Comparison of ENCODE assay signal across 8 cellular contexts in the genomic region with DNA sequence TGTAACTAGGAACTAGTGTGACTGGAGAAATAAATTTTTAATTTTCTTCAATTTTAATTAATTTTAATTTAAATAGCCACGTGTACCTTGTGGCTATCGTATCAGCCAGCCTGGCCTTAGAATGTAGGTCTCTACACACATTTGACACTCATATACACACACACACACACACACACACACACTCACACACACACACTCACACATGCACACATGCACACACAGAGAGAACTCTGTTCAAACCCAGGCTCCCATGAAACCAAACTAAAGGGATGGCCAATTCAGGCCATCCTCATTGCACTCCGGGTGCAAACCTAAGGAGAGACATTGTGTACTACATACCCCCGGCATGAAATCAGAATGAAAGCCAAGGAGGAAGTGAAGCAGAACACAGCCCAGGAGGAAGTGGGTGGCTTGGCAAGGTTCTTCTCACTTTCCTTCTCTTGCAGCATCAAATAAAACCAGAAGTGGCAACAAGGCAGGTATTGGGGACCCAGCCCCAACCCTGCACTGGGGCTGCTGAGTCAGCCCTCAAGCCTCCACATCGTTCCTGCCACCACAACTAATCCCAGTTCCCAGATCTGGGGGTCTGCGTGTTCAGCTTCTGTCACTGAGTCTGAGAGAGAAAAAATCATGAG. TPM values are rescaled to one million over a fixed set of nuclear protein-coding genes. Genes with fewer than 3 reads are reported as not detected.
DNase-seq lines count a peak whose midpoint lies in the region; ATAC-seq, FAIRE-seq and TF ChIP-seq lines count a peak whose summit lies in the region.

No MANE protein-coding gene starts in this region.

- H3K23ac ChIP-seq in trophoblast cell (ENCODE audit: low read length) = no peak overlapping the region

- TF ChIP-seq POLR2A in GM12878 (IDR thresholded peaks at IDR 0.05; ENCODE audit: low read depth, low read length) = no peak

- H3K14ac ChIP-seq in trophoblast cell (ENCODE audit: low read length) = no peak overlapping the region

- no peak overlapping the region for H3K18ac ChIP-seq in trophoblast cell (ENCODE audit: low read length)

- 14% methylated on average over 6 of the region's 6 CpGs for WGBS in GM12878 (ENCODE audit: insufficient coverage, insufficient replicate concordance, low lambda C conversion rate, missing lambda C conversion rate)
- no CpG with 5 or more reads among the region's 6 CpGs for WGBS in trophoblast cell (ENCODE audit: extremely low coverage, insufficient coverage, insufficient read length)

- H3K9me3 Mint-ChIP-seq in stimulated activated naive B cell treated with anti-CD40 and anti-IgM and Interleukin-4, amounts not matched to agents 10 μg/mL and 1 μg/mL and 100 μg/mL, for 72 hours = no peaks in the 10 kb centered on the region

- peak overlapping the region; percentile 41 to 71 for H3K4me3 Mint-ChIP-seq in stimulated activated naive B cell treated with anti-CD40 and anti-IgM and Interleukin-4, amounts not matched to agents 10 μg/mL and 1 μg/mL and 100 μg/mL, for 72 hours

- H2AFZ ChIP-seq in GM12878 (ENCODE audit: control insufficient read depth, low read depth, low read length) = no peak overlapping the region
- H2AFZ ChIP-seq in trophoblast cell (ENCODE audit: insufficient read depth, low read length, poor library complexity) = no peak overlapping the region

- RAD21 ChIA-PET in GM12878 (lab: Charles Lee; ENCODE audit: unreplicated experiment) = no interaction called here

- no peaks in the 10 kb centered on the region for H3K36me3 ChIP-seq in GM12878 (ENCODE audit: control insufficient read depth in 2 of 2, insufficient read depth in 2 of 2, low read length in 1 of 2)
- no peaks in the 10 kb centered on the region for H3K36me3 ChIP-seq in trophoblast cell (ENCODE audit: control insufficient read depth in 1 of 2, insufficient read depth in 2 of 2, low read length in 2 of 2)

- peaks cover 0 to 3% of the 10 kb centered on the region in 2 donors for H3K27me3 Mint-ChIP-seq in stimulated activated naive B cell treated with anti-CD40 and anti-IgM and Interleukin-4, amounts not matched to agents 10 μg/mL and 1 μg/mL and 100 μg/mL, for 72 hours

- peak; percentile 20 for DNase-seq in GM18507 (ENCODE audit: extremely low spot score, insufficient read length, low read depth)
- peak; percentile 84 for DNase-seq in MV-4-11 (lab: John Stamatoyannopoulos, UW)
- DNase-seq in GM12878 (ENCODE audit: low read depth, low spot score) = peak; percentile 36
- peak; percentile 56 for DNase-seq in stimulated activated naive B cell treated with anti-CD40 and anti-IgM and Interleukin-4, amounts not matched to agents 10 μg/mL and 1 μg/mL and 100 μg/mL, for 72 hours
- no peak for DNase-seq in HTR-8/SVneo (ENCODE audit: insufficient read length, low spot score)
- DNase-seq in trophoblast cell = no peak
- no peak for DNase-seq in NCI-H748 treated with DMSO at 0.1 percent for 48 hours (lab: John Stamatoyannopoulos, UW)

- H2BK5ac ChIP-seq in trophoblast cell (ENCODE audit: low read depth, low read length, poor library complexity) = no peak overlapping the region

- H3K4me1 Mint-ChIP-seq in stimulated activated naive B cell treated with anti-CD40 and anti-IgM and Interleukin-4, amounts not matched to agents 10 μg/mL and 1 μg/mL and 100 μg/mL, for 72 hours = peaks cover 14 to 23% of the 10 kb centered on the region in 2 donors

- H3K4me1 ChIP-seq in GM12878 (ENCODE audit: control insufficient read depth, insufficient read depth, low read length) (peaks cover 3% of the 10 kb centered on the region; the same call in 1 of the 2 replicates), trophoblast cell (ENCODE audit: control insufficient read depth in 1 of 2, insufficient read depth in 2 of 2, low read length in 2 of 2) (no peaks in the 10 kb centered on the region)

- intact Hi-C loops in GM12878 (cut with micrococcal nuclease; ENCODE audit: unreplicated experiment) = no loop called here

- FAIRE-seq in GM18507 (lab: Jason Lieb, UNC) (peak; percentile 93), GM12878 (lab: Jason Lieb, UNC) (peak; percentile 49), HTR-8/SVneo (lab: Jason Lieb, UNC) (no peak)

- H3K27me3 ChIP-seq in GM12878 (replicated peaks in 1 of 2; ENCODE audit: control insufficient read depth in 2 of 2, insufficient read depth in 2 of 2, low read length in 1 of 2) (no peaks in the 10 kb centered on the region; a peak in 1 of 4 replicates), trophoblast cell (ENCODE audit: insufficient read depth, low read length) (no peaks in the 10 kb centered on the region)

- no peak overlapping the region for H2AK5ac ChIP-seq in trophoblast cell (ENCODE audit: low read length)

- ATAC-seq in GM21786 (IDR thresholded peaks at IDR 0.05; ENCODE audit: unreplicated experiment) = peak; percentile 87
- ATAC-seq in GM12878 = peak; percentile 94
- ATAC-seq in stimulated activated naive B cell treated with anti-CD40 and anti-IgM and Interleukin-4, amounts not matched to agents 10 μg/mL and 1 μg/mL and 100 μg/mL, for 72 hours (replicated peaks) = peak; percentile 98

- no peaks in the 10 kb centered on the region for H3K36me3 Mint-ChIP-seq in stimulated activated naive B cell treated with anti-CD40 and anti-IgM and Interleukin-4, amounts not matched to agents 10 μg/mL and 1 μg/mL and 100 μg/mL, for 72 hours

- no peaks in the 10 kb centered on the region for H4K20me1 ChIP-seq in GM12878 (ENCODE audit: control insufficient read depth, insufficient read depth)

- no peaks in the 10 kb centered on the region for H3K79me1 ChIP-seq in trophoblast cell (ENCODE audit: low read length)

- SMC1A ChIA-PET in GM12878 (lab: Charles Lee; ENCODE audit: uncharacterized antibody, unreplicated experiment) = interaction anchor here (1.1 to 1.7 kb wide), 3 partner anchors 24 to 89 kb away, joined by 3 to 7 read pairs (median 4); no protein-coding TSS in a partner anchor

- no peak overlapping the region for H3K4me3 ChIP-seq in GM12878
- no peak overlapping the region for H3K4me3 ChIP-seq in trophoblast cell (ENCODE audit: low read depth, low read length)

- H3K9ac ChIP-seq in GM12878 (ENCODE audit: control insufficient read depth, insufficient read depth, low read length) (no peak overlapping the region), trophoblast cell (ENCODE audit: low read length) (no peak overlapping the region)

- no TSS peak for BruUV-seq in GM12878 (replicated peaks; lab: Mats Ljungman, UMichigan)

- H3K9me3 ChIP-seq in GM12878 (replicated peaks; ENCODE audit: control insufficient read depth, insufficient read depth, low read length) (no peaks in the 10 kb centered on the region), trophoblast cell (ENCODE audit: insufficient read depth, low read depth, low read length) (no peaks in the 10 kb centered on the region)

- no peak overlapping the region for H4K91ac ChIP-seq in trophoblast cell (ENCODE audit: low read depth, low read length)

- H3K4ac ChIP-seq in trophoblast cell (ENCODE audit: low read depth, low read length) = no peak overlapping the region

- TF ChIP-seq CTCF in GM12878 (IDR thresholded peaks at IDR 0.05 in 2 of 3, conservative IDR thresholded peaks at IDR 0.05 in 1 of 3; ENCODE audit: control insufficient read depth in 2 of 3, extremely low read depth in 1 of 3, insufficient read depth in 1 of 3, low read depth in 3 of 3, low read length in 3 of 3) = no peak

- H3K4me2 ChIP-seq in GM12878 (ENCODE audit: control insufficient read depth, insufficient read depth) = peak overlapping the region; percentile 29; the same call in 1 of the 2 replicates
- H3K4me2 ChIP-seq in trophoblast cell (ENCODE audit: low read length) = no peak overlapping the region

- CTCF ChIA-PET in GM12878 (lab: Yijun Ruan, JAX) = interaction anchor here (0.9 to 1.1 kb wide), 4 partner anchors 9 to 169 kb away, joined by 3 to 4 read pairs (median 3); no protein-coding TSS in a partner anchor

- in situ Hi-C loops in GM12878 (cut with MboI) = no loop called here

- no peak overlapping the region for H4K12ac ChIP-seq in trophoblast cell (ENCODE audit: low read depth, low read length)

- H3K79me2 ChIP-seq in GM12878 (ENCODE audit: control insufficient read depth, insufficient read depth, low read length) = no peaks in the 10 kb centered on the region
- H3K79me2 ChIP-seq in trophoblast cell (ENCODE audit: control insufficient read depth, insufficient read depth, low read length, poor library complexity) = no peaks in the 10 kb centered on the region

- no peak overlapping the region for H2BK12ac ChIP-seq in trophoblast cell (ENCODE audit: low read length)

- no peak for TF ChIP-seq RAD21 in GM12878 (IDR thresholded peaks at IDR 0.05; ENCODE audit: insufficient read depth, low read depth, low read length)

- H4K8ac ChIP-seq in trophoblast cell (ENCODE audit: low read depth, low read length) = no peak overlapping the region

- H2BK120ac ChIP-seq in trophoblast cell (ENCODE audit: insufficient read depth, low read length, poor library complexity) = no peak overlapping the region

- H3K27ac ChIP-seq in GM12878 (ENCODE audit: control insufficient read depth, insufficient read depth) (no peak overlapping the region), trophoblast cell (ENCODE audit: low read depth, low read length) (no peak overlapping the region)

- H3K27ac Mint-ChIP-seq in stimulated activated naive B cell treated with anti-CD40 and anti-IgM and Interleukin-4, amounts not matched to agents 10 μg/mL and 1 μg/mL and 100 μg/mL, for 72 hours = peak overlapping the region; percentile 89

- no peak for TF ChIP-seq EP300 in GM12878 (IDR thresholded peaks at IDR 0.05; ENCODE audit: borderline replicate concordance in 1 of 2, control insufficient read depth in 1 of 2, low read depth in 2 of 2, low read length in 2 of 2)

- POLR2A ChIA-PET in GM12878 (lab: Charles Lee) = no interaction called here

TF ChIP-seq in GM12878, 131 proteins besides CTCF, POLR2A, EP300 and RAD21 (continues in another document):
- no peak for TF ChIP-seq CBX5 (IDR thresholded peaks at IDR 0.05; ENCODE audit: low read depth)

RNA-seq across cellular contexts. Expression of gene CHPT1, which starts 26.2 kb away (rescaled TPM):
- 5.9 and 11.6 TPM in 2 replicates for total RNA-seq in GM12878 (2013; cell fraction: nucleolus; rRNA removed)
- total RNA-seq in GM12878 (2014; rRNA removed) (6.8 and 8.4 TPM in 2 replicates), GM12878 (2014; rRNA removed; fragmentation: Illumina TruSeq; extraction: Trizol) (3.6 and 4.1 TPM in 2 replicates), GM12878 (2021) (5.2 and 5.3 TPM in 2 replicates)
- polyA plus RNA-seq in GM12878 (2011; ENCODE audit: low read depth) = 4.5 TPM
- polyA plus RNA-seq in GM12878 (2011; rRNA removed) (4.3 and 4.9 TPM in 2 replicates), GM12878 (2014; fragmentation: Illumina TruSeq; extraction: Trizol) (2.7 and 3.4 TPM in 2 replicates), GM12878 (2014; fragmentation: Nextera tagmentation; extraction: Ambion mirVana) (1 to 10 TPM in 1 of 2 experiments, under 1 TPM in 1; 0.85 to 1.7 TPM), GM12878 (2014; rRNA removed) (4.3 and 4.5 TPM in 2 replicates), GM12878 (2016; fragmentation: Nextera tagmentation; extraction: Ambion mirVana) (10 to 100 TPM in 1 of 2 experiments, 1 to 10 TPM in 1; 1.5 to 10.2 TPM)
- 1.8 and 2.3 TPM in 2 replicates for polyA plus RNA-seq in GM12878 (2011; cell fraction: cytosol; rRNA removed)
- polyA plus RNA-seq in GM12878 (2011; cell fraction: nucleus; rRNA removed) = 2.6 and 3.1 TPM in 2 replicates
- polyA plus RNA-seq in GM12878 (2012) = 8.0 and 10.0 TPM in 2 replicates
- polyA minus RNA-seq in GM12878 (2011; rRNA and poly(A)+ RNA removed) = 1.2 and 2.4 TPM in 2 replicates
- polyA minus RNA-seq in GM12878 (2011; cell fraction: cytosol; rRNA and poly(A)+ RNA removed) = 0.94 and 3.0 TPM in 2 replicates
- 4.6 and 7.3 TPM in 2 replicates for polyA minus RNA-seq in GM12878 (2011; cell fraction: nucleus; rRNA and poly(A)+ RNA removed)
- 9.3 and 10.0 TPM in 2 replicates for polyA plus RNA-seq in trophoblast cell (2013)

Comparison
In these comparisons a context has a peak if more than half of its experiments do, and no peak if none do; other contexts are left out.
1. DNase-seq: peak in GM18507 (single experiment), MV-4-11 (single experiment), GM12878 (single experiment) and stimulated activated naive B cell treated with anti-CD40 and anti-IgM and Interleukin-4, amounts not matched to agents 10 μg/mL and 1 μg/mL and 100 μg/mL, for 72 hours (single experiment); none in HTR-8/SVneo (single experiment), trophoblast cell (0 of 2) and NCI-H748 treated with DMSO at 0.1 percent for 48 hours (single experiment).
2. Peak in every context shown above with its lines, with median percentiles within 50 percentile points of each other: ATAC-seq.